1 cellular context compared by ENCODE assay signal in the genomic region with DNA sequence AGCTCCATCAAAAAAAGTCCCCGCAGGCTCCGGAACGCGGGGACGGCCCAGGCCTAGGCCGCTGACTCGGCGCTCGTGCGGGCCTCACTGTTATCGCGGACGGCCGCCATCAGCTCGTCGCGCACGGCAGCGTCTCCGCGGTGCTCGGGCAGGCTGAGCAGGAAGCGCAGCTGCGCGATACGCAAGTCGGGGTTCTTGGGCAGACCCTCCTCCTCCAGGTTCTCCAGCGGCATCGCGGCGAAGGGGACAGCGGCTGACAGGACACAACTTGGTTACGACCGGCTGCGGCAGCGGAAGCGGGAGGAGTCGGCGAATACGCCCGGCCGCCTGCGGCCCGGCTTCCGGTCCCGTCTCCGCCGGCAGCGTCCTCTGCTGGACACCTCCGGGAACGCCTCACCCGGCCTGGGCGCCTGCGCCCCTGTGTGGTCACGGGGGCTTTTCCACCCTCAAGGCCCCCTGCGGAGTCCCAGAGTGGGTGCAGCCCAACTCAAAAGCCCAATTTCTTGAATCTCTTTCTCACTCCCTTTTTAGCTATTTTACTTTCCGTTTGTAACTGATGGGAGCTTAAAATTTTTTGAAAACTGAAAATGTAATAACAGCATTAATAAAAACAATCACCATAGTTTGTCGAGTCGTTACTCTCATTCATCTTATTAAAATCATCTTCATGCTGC.
TF ChIP-seq lines count a peak whose summit lies in the region.

A gene (minus strand): TSS at position 308 of the 674 bp plus-strand sequence. CDS start 75 bp downstream, at position 233.

TF ChIP-seq in HEK293, 187 proteins besides CTCF, POLR2A, EP300 and RAD21 (continued from another document and continues in another):
- TF ChIP-seq, protein P1, sequence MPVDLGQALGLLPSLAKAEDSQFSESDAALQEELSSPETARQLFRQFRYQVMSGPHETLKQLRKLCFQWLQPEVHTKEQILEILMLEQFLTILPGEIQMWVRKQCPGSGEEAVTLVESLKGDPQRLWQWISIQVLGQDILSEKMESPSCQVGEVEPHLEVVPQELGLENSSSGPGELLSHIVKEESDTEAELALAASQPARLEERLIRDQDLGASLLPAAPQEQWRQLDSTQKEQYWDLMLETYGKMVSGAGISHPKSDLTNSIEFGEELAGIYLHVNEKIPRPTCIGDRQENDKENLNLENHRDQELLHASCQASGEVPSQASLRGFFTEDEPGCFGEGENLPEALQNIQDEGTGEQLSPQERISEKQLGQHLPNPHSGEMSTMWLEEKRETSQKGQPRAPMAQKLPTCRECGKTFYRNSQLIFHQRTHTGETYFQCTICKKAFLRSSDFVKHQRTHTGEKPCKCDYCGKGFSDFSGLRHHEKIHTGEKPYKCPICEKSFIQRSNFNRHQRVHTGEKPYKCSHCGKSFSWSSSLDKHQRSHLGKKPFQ (tag by site-specific recombination; IDR thresholded peaks at IDR 0.05) = no peak
- no peak for TF ChIP-seq ZNF140 (tag by site-specific recombination; IDR thresholded peaks at IDR 0.05)
- TF ChIP-seq ZNF416 (tag by site-specific recombination; IDR thresholded peaks at IDR 0.05) = no peak
- TF ChIP-seq ZNF624 (tag by site-specific recombination; IDR thresholded peaks at IDR 0.05) = no peak
- TF ChIP-seq, protein P2, sequence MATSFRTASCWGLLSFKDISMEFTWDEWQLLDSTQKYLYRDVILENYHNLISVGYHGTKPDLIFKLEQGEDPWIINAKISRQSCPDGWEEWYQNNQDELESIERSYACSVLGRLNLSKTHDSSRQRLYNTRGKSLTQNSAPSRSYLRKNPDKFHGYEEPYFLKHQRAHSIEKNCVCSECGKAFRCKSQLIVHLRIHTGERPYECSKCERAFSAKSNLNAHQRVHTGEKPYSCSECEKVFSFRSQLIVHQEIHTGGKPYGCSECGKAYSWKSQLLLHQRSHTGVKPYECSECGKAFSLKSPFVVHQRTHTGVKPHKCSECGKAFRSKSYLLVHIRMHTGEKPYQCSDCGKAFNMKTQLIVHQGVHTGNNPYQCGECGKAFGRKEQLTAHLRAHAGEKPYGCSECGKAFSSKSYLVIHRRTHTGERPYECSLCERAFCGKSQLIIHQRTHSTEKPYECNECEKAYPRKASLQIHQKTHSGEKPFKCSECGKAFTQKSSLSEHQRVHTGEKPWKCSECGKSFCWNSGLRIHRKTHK (tag by site-specific recombination; IDR thresholded peaks at IDR 0.05) = no peak
- TF ChIP-seq KLF10 (tag by site-specific recombination; IDR thresholded peaks at IDR 0.05) = peak; percentile 18; the same call in 1 of the 2 replicates
- TF ChIP-seq ZFP3 (tag by site-specific recombination; IDR thresholded peaks at IDR 0.05; ENCODE audit: low read depth) = no peak
- peak; percentile 94 for TF ChIP-seq ZBTB17 (tag by site-specific recombination; IDR thresholded peaks at IDR 0.05)
- no peak for TF ChIP-seq ZNF266 (tag by site-specific recombination; IDR thresholded peaks at IDR 0.05; ENCODE audit: low read depth)
- TF ChIP-seq ZBTB21 (tag by site-specific recombination; IDR thresholded peaks at IDR 0.05) = 0 out of 2 replicates have a peak, but pooled peaks have one; percentile 26
- TF ChIP-seq SETDB1 (IDR thresholded peaks at IDR 0.05; ENCODE audit: insufficient read length, low read length) = peak; percentile 70
- TF ChIP-seq ZNF37A (tag by site-specific recombination; IDR thresholded peaks at IDR 0.05) = no peak
- TF ChIP-seq, protein P3, sequence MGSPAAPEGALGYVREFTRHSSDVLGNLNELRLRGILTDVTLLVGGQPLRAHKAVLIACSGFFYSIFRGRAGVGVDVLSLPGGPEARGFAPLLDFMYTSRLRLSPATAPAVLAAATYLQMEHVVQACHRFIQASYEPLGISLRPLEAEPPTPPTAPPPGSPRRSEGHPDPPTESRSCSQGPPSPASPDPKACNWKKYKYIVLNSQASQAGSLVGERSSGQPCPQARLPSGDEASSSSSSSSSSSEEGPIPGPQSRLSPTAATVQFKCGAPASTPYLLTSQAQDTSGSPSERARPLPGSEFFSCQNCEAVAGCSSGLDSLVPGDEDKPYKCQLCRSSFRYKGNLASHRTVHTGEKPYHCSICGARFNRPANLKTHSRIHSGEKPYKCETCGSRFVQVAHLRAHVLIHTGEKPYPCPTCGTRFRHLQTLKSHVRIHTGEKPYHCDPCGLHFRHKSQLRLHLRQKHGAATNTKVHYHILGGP (tag by site-specific recombination; IDR thresholded peaks at IDR 0.05) = no peak
- peak; percentile 83 for TF ChIP-seq ZNF2 (tag by site-specific recombination; IDR thresholded peaks at IDR 0.05)
- no peak for TF ChIP-seq ZBTB7A (tag by site-specific recombination; IDR thresholded peaks at IDR 0.05; ENCODE audit: low read depth)
- TF ChIP-seq ZNF600 (tag by site-specific recombination; IDR thresholded peaks at IDR 0.05) = peak; percentile 91
- TF ChIP-seq ZNF311 (tag by site-specific recombination; IDR thresholded peaks at IDR 0.05; ENCODE audit: borderline replicate concordance) = no peak
- TF ChIP-seq ZNF302 (tag by site-specific recombination; IDR thresholded peaks at IDR 0.05; ENCODE audit: low read depth) = no peak
- no peak for TF ChIP-seq ZNF184 (tag by site-specific recombination; IDR thresholded peaks at IDR 0.05)
- TF ChIP-seq ZNF423 (tag by site-specific recombination; IDR thresholded peaks at IDR 0.05) = peak; percentile 79; the same call in 1 of the 2 replicates
- TF ChIP-seq, protein P4, sequence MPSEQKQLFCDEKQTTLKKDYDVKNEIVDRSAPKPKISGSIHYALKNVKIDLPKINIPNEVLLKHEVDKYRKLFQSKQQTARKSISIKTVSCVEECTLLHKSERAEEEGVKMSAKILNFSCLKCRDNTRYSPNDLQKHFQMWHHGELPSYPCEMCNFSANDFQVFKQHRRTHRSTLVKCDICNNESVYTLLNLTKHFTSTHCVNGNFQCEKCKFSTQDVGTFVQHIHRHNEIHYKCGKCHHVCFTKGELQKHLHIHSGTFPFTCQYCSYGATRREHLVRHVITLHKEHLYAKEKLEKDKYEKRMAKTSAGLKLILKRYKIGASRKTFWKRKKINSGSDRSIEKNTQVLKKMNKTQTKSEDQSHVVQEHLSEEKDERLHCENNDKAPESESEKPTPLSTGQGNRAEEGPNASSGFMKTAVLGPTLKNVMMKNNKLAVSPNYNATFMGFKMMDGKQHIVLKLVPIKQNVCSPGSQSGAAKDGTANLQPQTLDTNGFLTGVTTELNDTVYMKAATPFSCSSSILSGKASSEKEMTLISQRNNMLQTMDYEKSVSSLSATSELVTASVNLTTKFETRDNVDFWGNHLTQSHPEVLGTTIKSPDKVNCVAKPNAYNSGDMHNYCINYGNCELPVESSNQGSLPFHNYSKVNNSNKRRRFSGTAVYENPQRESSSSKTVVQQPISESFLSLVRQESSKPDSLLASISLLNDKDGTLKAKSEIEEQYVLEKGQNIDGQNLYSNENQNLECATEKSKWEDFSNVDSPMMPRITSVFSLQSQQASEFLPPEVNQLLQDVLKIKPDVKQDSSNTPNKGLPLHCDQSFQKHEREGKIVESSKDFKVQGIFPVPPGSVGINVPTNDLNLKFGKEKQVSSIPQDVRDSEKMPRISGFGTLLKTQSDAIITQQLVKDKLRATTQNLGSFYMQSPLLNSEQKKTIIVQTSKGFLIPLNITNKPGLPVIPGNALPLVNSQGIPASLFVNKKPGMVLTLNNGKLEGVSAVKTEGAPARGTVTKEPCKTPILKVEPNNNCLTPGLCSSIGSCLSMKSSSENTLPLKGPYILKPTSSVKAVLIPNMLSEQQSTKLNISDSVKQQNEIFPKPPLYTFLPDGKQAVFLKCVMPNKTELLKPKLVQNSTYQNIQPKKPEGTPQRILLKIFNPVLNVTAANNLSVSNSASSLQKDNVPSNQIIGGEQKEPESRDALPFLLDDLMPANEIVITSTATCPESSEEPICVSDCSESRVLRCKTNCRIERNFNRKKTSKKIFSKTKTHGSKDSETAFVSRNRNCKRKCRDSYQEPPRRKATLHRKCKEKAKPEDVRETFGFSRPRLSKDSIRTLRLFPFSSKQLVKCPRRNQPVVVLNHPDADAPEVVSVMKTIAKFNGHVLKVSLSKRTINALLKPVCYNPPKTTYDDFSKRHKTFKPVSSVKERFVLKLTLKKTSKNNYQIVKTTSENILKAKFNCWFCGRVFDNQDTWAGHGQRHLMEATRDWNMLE (tag by site-specific recombination; conservative IDR thresholded peaks at IDR 0.05; ENCODE audit: low read depth) = peak; percentile 93
- no peak for TF ChIP-seq GFI1B (tag by site-specific recombination; IDR thresholded peaks at IDR 0.05)
- TF ChIP-seq ZNF473 (tag by site-specific recombination; IDR thresholded peaks at IDR 0.05) = no peak
- TF ChIP-seq KLF8 (tag by site-specific recombination; IDR thresholded peaks at IDR 0.05) = peak; percentile 80
- no peak for TF ChIP-seq PRDM1 (tag by site-specific recombination; IDR thresholded peaks at IDR 0.05)
- TF ChIP-seq ZNF501 (tag by site-specific recombination; IDR thresholded peaks at IDR 0.05) = peak; percentile 95
- TF ChIP-seq HOXA7 (CRISPR knock-in tag; IDR thresholded peaks at IDR 0.05; ENCODE audit: borderline replicate concordance) = no peak
- no peak for TF ChIP-seq ZNF555 (tag by site-specific recombination; conservative IDR thresholded peaks at IDR 0.05)
- TF ChIP-seq ZBTB48 (tag by site-specific recombination; IDR thresholded peaks at IDR 0.05) = 0 out of 2 replicates have a peak, but pooled peaks have one; percentile 25
- TF ChIP-seq ZNF561 (tag by site-specific recombination; IDR thresholded peaks at IDR 0.05; ENCODE audit: borderline replicate concordance) = peak; percentile 27; the same call in 1 of the 2 replicates
- peak; percentile 55 for TF ChIP-seq ZEB2 (tag by site-specific recombination; IDR thresholded peaks at IDR 0.05)
- TF ChIP-seq KLF7 (tag by site-specific recombination; IDR thresholded peaks at IDR 0.05; ENCODE audit: borderline replicate concordance) = no peak; the same call in 1 of the 2 replicates
- TF ChIP-seq ZNF394 (tag by site-specific recombination; IDR thresholded peaks at IDR 0.05; ENCODE audit: borderline replicate concordance) = peak; percentile 57
- peak; percentile 33 for TF ChIP-seq ZFHX2 (tag by site-specific recombination; conservative IDR thresholded peaks at IDR 0.05)
- TF ChIP-seq ZNF175 (tag by site-specific recombination; IDR thresholded peaks at IDR 0.05) = no peak
- no peak; the same call in 1 of the 2 replicates for TF ChIP-seq ZNF768 (tag by site-specific recombination; IDR thresholded peaks at IDR 0.05)
- TF ChIP-seq ZNF132 (tag by site-specific recombination; IDR thresholded peaks at IDR 0.05; ENCODE audit: borderline replicate concordance) = no peak
- no peak for TF ChIP-seq ZNF623 (tag by site-specific recombination; IDR thresholded peaks at IDR 0.05)
- TF ChIP-seq, protein P5, sequence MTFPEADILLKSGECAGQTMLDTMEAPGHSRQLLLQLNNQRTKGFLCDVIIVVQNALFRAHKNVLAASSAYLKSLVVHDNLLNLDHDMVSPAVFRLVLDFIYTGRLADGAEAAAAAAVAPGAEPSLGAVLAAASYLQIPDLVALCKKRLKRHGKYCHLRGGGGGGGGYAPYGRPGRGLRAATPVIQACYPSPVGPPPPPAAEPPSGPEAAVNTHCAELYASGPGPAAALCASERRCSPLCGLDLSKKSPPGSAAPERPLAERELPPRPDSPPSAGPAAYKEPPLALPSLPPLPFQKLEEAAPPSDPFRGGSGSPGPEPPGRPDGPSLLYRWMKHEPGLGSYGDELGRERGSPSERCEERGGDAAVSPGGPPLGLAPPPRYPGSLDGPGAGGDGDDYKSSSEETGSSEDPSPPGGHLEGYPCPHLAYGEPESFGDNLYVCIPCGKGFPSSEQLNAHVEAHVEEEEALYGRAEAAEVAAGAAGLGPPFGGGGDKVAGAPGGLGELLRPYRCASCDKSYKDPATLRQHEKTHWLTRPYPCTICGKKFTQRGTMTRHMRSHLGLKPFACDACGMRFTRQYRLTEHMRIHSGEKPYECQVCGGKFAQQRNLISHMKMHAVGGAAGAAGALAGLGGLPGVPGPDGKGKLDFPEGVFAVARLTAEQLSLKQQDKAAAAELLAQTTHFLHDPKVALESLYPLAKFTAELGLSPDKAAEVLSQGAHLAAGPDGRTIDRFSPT (tag by site-specific recombination; IDR thresholded peaks at IDR 0.05) = peak; percentile 29; the same call in 1 of the 2 replicates
- TF ChIP-seq, protein P6, sequence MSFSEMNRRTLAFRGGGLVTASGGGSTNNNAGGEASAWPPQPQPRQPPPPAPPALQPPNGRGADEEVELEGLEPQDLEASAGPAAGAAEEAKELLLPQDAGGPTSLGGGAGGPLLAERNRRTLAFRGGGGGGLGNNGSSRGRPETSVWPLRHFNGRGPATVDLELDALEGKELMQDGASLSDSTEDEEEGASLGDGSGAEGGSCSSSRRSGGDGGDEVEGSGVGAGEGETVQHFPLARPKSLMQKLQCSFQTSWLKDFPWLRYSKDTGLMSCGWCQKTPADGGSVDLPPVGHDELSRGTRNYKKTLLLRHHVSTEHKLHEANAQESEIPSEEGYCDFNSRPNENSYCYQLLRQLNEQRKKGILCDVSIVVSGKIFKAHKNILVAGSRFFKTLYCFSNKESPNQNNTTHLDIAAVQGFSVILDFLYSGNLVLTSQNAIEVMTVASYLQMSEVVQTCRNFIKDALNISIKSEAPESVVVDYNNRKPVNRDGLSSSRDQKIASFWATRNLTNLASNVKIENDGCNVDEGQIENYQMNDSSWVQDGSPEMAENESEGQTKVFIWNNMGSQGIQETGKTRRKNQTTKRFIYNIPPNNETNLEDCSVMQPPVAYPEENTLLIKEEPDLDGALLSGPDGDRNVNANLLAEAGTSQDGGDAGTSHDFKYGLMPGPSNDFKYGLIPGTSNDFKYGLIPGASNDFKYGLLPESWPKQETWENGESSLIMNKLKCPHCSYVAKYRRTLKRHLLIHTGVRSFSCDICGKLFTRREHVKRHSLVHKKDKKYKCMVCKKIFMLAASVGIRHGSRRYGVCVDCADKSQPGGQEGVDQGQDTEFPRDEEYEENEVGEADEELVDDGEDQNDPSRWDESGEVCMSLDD (tag by site-specific recombination; IDR thresholded peaks at IDR 0.05) = peak; percentile 50; the same call in 1 of the 2 replicates
- TF ChIP-seq, protein P7, sequence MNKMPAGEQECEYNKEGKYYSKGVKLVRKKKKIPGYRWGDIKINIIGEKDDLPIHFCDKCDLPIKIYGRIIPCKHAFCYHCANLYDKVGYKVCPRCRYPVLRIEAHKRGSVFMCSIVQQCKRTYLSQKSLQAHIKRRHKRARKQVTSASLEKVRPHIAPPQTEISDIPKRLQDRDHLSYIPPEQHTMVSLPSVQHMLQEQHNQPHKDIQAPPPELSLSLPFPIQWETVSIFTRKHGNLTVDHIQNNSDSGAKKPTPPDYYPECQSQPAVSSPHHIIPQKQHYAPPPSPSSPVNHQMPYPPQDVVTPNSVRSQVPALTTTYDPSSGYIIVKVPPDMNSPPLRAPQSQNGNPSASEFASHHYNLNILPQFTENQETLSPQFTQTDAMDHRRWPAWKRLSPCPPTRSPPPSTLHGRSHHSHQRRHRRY (tag by site-specific recombination; IDR thresholded peaks at IDR 0.05) = no peak
- no peak for TF ChIP-seq GLI4 (tag by site-specific recombination; IDR thresholded peaks at IDR 0.05)
- no peak for TF ChIP-seq ZNF169 (tag by site-specific recombination; IDR thresholded peaks at IDR 0.05)
- peak; percentile 58; the same call in 1 of the 2 replicates for TF ChIP-seq ZNF610 (tag by site-specific recombination; IDR thresholded peaks at IDR 0.05; ENCODE audit: borderline replicate concordance)
- 0 out of 2 replicates have a peak, but pooled peaks have one; percentile 66 for TF ChIP-seq KLF16 (tag by site-specific recombination; IDR thresholded peaks at IDR 0.05)
- TF ChIP-seq ZNF23 (tag by site-specific recombination; IDR thresholded peaks at IDR 0.05; ENCODE audit: borderline replicate concordance) = no peak
